ENCODE assay signal across 13 cellular contexts in the genomic region with DNA sequence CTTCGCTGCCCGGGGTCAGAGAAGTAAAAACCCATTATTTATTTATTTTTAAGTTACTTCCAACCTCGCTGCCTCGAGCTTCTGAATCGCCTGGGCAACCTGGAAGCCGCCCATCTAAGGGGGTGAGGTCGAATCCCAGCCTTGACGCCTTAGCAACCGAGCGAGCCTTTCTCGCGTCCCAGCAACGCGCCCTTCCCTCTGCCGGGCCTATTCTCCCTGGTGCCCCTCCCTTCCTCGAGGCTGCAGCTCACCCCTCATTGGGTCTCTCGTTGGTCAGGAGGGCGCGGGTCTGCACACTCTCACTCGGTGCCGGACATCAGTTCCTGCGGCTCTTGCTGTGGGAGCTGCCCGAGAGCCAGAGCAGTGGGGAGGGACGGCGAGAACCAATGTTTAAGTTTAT. TPM values are rescaled to one million over a fixed set of nuclear protein-coding genes. Genes with fewer than 3 reads are reported as not detected.
DNase-seq lines count a peak whose midpoint lies in the region; TF ChIP-seq lines count a peak whose summit lies in the region.
"Had no signal": no experiment of that assay in that cellular context is flagged by ENCODE, and none has a peak within 500 bp of the region (broad histone marks: within the 10 kb centered on the region; RNA-seq: fewer than 3 reads in every experiment).

TSS of gene CCDC81 (plus strand) at position 302 of the 400 bp plus-strand sequence. CDS start 277 bp downstream, outside the sequence.

- peak within 1 kb of the TSS; percentile 2 for H3K27ac Mint-ChIP-seq in type B pancreatic cell
- H3K27ac Mint-ChIP-seq: activated CD4-positive, alpha-beta memory T cell treated with anti-CD3 and anti-CD28 coated beads, Interleukin-2, amount 10 ng/mL, durations not matched to agents 7 days and 5 days; activated naive CD8-positive, alpha-beta T cell treated with anti-CD3 and anti-CD28 coated beads for 36 hours had no signal

- peaks cover 19% of the 10 kb centered on the region for H3K9me3 Mint-ChIP-seq in type B pancreatic cell

- DNase-seq in NCI-H2227 (lab: John Stamatoyannopoulos, UW; ENCODE audit: unreplicated experiment), result peak; percentile 15
- no peak for DNase-seq in NCI-H2227 treated with DMSO at 0.1 percent for 48 hours (lab: John Stamatoyannopoulos, UW)
- peak; percentile 16 for DNase-seq in fibroblast of pulmonary artery (ENCODE audit: low read depth)
- DNase-seq in lung microvascular endothelial cell (ENCODE audit: low read depth in 2 of 2), result peak; percentile 9 to 35
- DNase-seq in type B pancreatic cell (ENCODE audit: extremely low spot score, unreplicated experiment), result peak; percentile 70
- DNase-seq in activated CD4-positive, alpha-beta T cell treated with anti-CD3 and anti-CD28 coated beads, Interleukin-2, amount 50 U/mL, for 1 hour, result no peak
- DNase-seq in GM19238 (ENCODE audit: insufficient read length, low spot score), result no peak
- no peak for DNase-seq in activated naive CD4-positive, alpha-beta T cell (lab: John Stamatoyannopoulos, UW)
- DNase-seq: activated CD4-positive, alpha-beta memory T cell treated with anti-CD3 and anti-CD28 coated beads, Interleukin-2, amount 10 ng/mL, durations not matched to agents 7 days and 5 days; activated naive CD8-positive, alpha-beta T cell treated with anti-CD3 and anti-CD28 coated beads for 36 hours; MV-4-11; NCI-H526 treated with DMSO at 0.1 percent for 48 hours; stimulated activated CD4-positive, alpha-beta T cell treated with anti-CD3 and anti-CD28 coated beads, Interleukin-15, amount 100 ng/mL, for 24 hours had no signal

- H3K27me3 Mint-ChIP-seq in type B pancreatic cell, result no peaks in the 10 kb centered on the region

- no peak for TF ChIP-seq CTCF in fibroblast of pulmonary artery (IDR thresholded peaks at IDR 0.05; ENCODE audit: low read length, missing control alignments)
- no peak for TF ChIP-seq CTCF in type B pancreatic cell (conservative IDR thresholded peaks at IDR 0.05)

- peaks cover 18% of the 10 kb centered on the region for H3K4me1 Mint-ChIP-seq in type B pancreatic cell (ENCODE audit: unreplicated experiment)

- peak within 1 kb of the TSS; percentile 38 for H3K4me3 ChIP-seq in fibroblast of pulmonary artery (replicated peaks; ENCODE audit: low read depth, low read length)

- H3K36me3 Mint-ChIP-seq in type B pancreatic cell, result peaks cover 9% of the 10 kb centered on the region

- peak within 1 kb of the TSS; percentile 80 for H3K4me3 Mint-ChIP-seq in type B pancreatic cell
- H3K4me3 Mint-ChIP-seq: activated CD4-positive, alpha-beta memory T cell treated with anti-CD3 and anti-CD28 coated beads, Interleukin-2, amount 10 ng/mL, durations not matched to agents 7 days and 5 days; activated naive CD8-positive, alpha-beta T cell treated with anti-CD3 and anti-CD28 coated beads for 36 hours had no signal

RNA-seq across cellular contexts. Expression of gene CCDC81, which starts in this region (rescaled TPM):
- total RNA-seq in lung microvascular endothelial cell (under 0.01 and 0.40 TPM in 2 replicates), type B pancreatic cell (ENCODE audit: low replicate concordance) (0.79 and 3.2 TPM in 2 replicates)

Comparison
In these comparisons a context has a peak if more than half of its experiments do, and no peak if none do; other contexts are left out.
1. DNase-seq: peak in NCI-H2227 (single experiment), fibroblast of pulmonary artery (single experiment) and type B pancreatic cell (single experiment); none in NCI-H2227 treated with DMSO at 0.1 percent for 48 hours (single experiment), activated CD4-positive, alpha-beta T cell treated with anti-CD3 and anti-CD28 coated beads, Interleukin-2, amount 50 U/mL, for 1 hour (single experiment), GM19238 (single experiment) and activated naive CD4-positive, alpha-beta T cell (0 of 4).
2. Peak in DNase-seq in lung microvascular endothelial cell; RNA of the gene not detected or under 1 TPM.